ENCODE assay signal across 1 cellular context in genomic region chr2:201182650-201183372, GRCh38.
TF ChIP-seq lines count a peak whose summit lies in the region.

Gene CASP10, plus strand, starts transcription at chr2:201183141. Its CDS starts 2,637 bp downstream, at chr2:201185778.

TF ChIP-seq in K562, 482 proteins besides CTCF, POLR2A, EP300 and RAD21 (continued from another document and continues in another):
- TF ChIP-seq ATF4 (CRISPR knock-in tag; IDR thresholded peaks at IDR 0.05) (no peak), ETV1 (tag; conservative IDR thresholded peaks at IDR 0.05; ENCODE audit: low read depth) (peak; percentile 35; the same call in 1 of the 2 replicates), MBD1 (CRISPR knock-in tag; IDR thresholded peaks at IDR 0.05) (no peak), ZNF766 (CRISPR knock-in tag; conservative IDR thresholded peaks at IDR 0.05) (no peak), NFXL1 (CRISPR knock-in tag; IDR thresholded peaks at IDR 0.05) (no peak), MYBL2 (IDR thresholded peaks at IDR 0.05; ENCODE audit: low read depth) (no peak), MYBL2 (CRISPR knock-in tag; IDR thresholded peaks at IDR 0.05; ENCODE audit: borderline replicate concordance) (no peak), ZNF511 (CRISPR knock-in tag; IDR thresholded peaks at IDR 0.05) (no peak), ZFP91 (CRISPR knock-in tag; IDR thresholded peaks at IDR 0.05) (no peak), NUFIP1 (IDR thresholded peaks at IDR 0.05; ENCODE audit: partially characterized antibody) (no peak), ZNF280A (IDR thresholded peaks at IDR 0.05; ENCODE audit: low read depth, partially characterized antibody) (no peak), MECOM (CRISPR knock-in tag; IDR thresholded peaks at IDR 0.05) (no peak), HNRNPLL (IDR thresholded peaks at IDR 0.05; ENCODE audit: low read depth, low read length, poor library complexity, severe bottlenecking) (no peak), PML (IDR thresholded peaks at IDR 0.05; ENCODE audit: low read length) (peak; percentile 50; the same call in 1 of the 2 replicates), ZNF23 (CRISPR knock-in tag; IDR thresholded peaks at IDR 0.05) (no peak), ZNF3 (CRISPR knock-in tag; IDR thresholded peaks at IDR 0.05) (no peak), ETS2 (tag; IDR thresholded peaks at IDR 0.05; ENCODE audit: borderline replicate concordance, poor library complexity, severe bottlenecking) (no peak), ZNF197 (CRISPR knock-in tag; IDR thresholded peaks at IDR 0.05; ENCODE audit: low read depth) (no peak), POLR2G (IDR thresholded peaks at IDR 0.05; ENCODE audit: low read depth, low read length) (peak; percentile 45), CREB5 (CRISPR knock-in tag; IDR thresholded peaks at IDR 0.05) (no peak), HDAC1 (IDR thresholded peaks at IDR 0.05) (no peak; a peak in 1 of 4 replicates), ZBTB5 (IDR thresholded peaks at IDR 0.05) (no peak), MAFK (IDR thresholded peaks at IDR 0.05; ENCODE audit: low read length) (peak; percentile 51; the same call in 1 of the 2 replicates), GTF2B (IDR thresholded peaks at IDR 0.05; ENCODE audit: extremely low read depth, insufficient read length) (peak; percentile 28), HMBOX1 (IDR thresholded peaks at IDR 0.05) (peak; percentile 98), ZNF263 (CRISPR knock-in tag; IDR thresholded peaks at IDR 0.05; ENCODE audit: borderline replicate concordance) (no peak), RBFOX2 (IDR thresholded peaks at IDR 0.05; ENCODE audit: low read depth, low read length) (peak; percentile 70), ZNF12 (CRISPR knock-in tag; IDR thresholded peaks at IDR 0.05) (no peak), PRMT5 (CRISPR knock-in tag; IDR thresholded peaks at IDR 0.05) (no peak), AFF1 (IDR thresholded peaks at IDR 0.05; ENCODE audit: low read depth in 1 of 2, partially characterized antibody in 2 of 2) (no peak), IRF2 (CRISPR knock-in tag; IDR thresholded peaks at IDR 0.05) (no peak), TSC22D4 (tag; IDR thresholded peaks at IDR 0.05) (no peak), TOE1 (IDR thresholded peaks at IDR 0.05; ENCODE audit: borderline replicate concordance) (peak; percentile 21; the same call in 1 of the 2 replicates), TOE1 (CRISPR knock-in tag; IDR thresholded peaks at IDR 0.05; ENCODE audit: borderline replicate concordance, low read depth) (no peak), THRAP3 (IDR thresholded peaks at IDR 0.05; ENCODE audit: borderline replicate concordance) (no peak), ZNF282 (CRISPR knock-in tag; IDR thresholded peaks at IDR 0.05) (no peak), STAG1 (CRISPR knock-in tag; IDR thresholded peaks at IDR 0.05; ENCODE audit: borderline replicate concordance) (no peak), ZZZ3 (IDR thresholded peaks at IDR 0.05) (no peak), LCOR (CRISPR knock-in tag; IDR thresholded peaks at IDR 0.05) (no peak), SMAD4 (CRISPR knock-in tag; conservative IDR thresholded peaks at IDR 0.05) (no peak), CBX1 (IDR thresholded peaks at IDR 0.05; ENCODE audit: low read depth) (no peak), NCOA6 (IDR thresholded peaks at IDR 0.05) (no peak), KAT2B (IDR thresholded peaks at IDR 0.05; ENCODE audit: low read depth, low read length) (no peak), ZNF121 (CRISPR knock-in tag; conservative IDR thresholded peaks at IDR 0.05) (no peak), EWSR1 (IDR thresholded peaks at IDR 0.05; ENCODE audit: borderline replicate concordance, low read depth, partially characterized antibody) (no peak), ZNF436 (CRISPR knock-in tag; IDR thresholded peaks at IDR 0.05) (no peak), ZNF175 (CRISPR knock-in tag; IDR thresholded peaks at IDR 0.05; ENCODE audit: low read depth) (no peak), ZFX (CRISPR knock-in tag; IDR thresholded peaks at IDR 0.05) (no peak; the same call in 1 of the 2 replicates), FOXJ2 (tag; IDR thresholded peaks at IDR 0.05) (peak; percentile 78), SP1 (CRISPR knock-in tag; IDR thresholded peaks at IDR 0.05) (peak; percentile 62; the same call in 1 of the 2 replicates), ZBTB8A (IDR thresholded peaks at IDR 0.05; ENCODE audit: partially characterized antibody) (peak; percentile 38), HDAC6 (IDR thresholded peaks at IDR 0.05; ENCODE audit: low read depth, low read length) (no peak), ZNF274 (IDR thresholded peaks at IDR 0.05; ENCODE audit: borderline replicate concordance, low read depth, low read length) (no peak)
